2 cellular contexts compared by ENCODE assay signal in the genomic region with DNA sequence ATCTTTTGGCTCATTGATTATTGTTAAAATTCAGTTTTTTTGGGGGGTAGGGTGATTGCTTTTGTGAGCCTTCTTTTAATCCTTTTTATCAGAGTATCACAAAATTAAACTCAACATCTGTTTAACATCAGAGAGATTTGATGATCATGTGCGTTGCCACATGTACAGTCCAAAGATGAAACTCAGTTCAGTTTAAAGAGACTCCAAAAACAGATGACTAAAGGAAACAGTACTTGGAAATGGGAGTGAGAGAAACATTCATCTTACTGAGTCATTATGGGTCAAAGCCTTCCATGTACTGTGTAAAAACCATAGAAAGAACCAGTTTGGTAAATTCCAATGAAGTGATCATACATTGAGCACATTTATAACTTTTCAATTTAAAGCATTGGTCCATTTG.
A peak's percentile ranks its signal among the peaks of the same experiment; 100 is the strongest.
TF ChIP-seq lines count a peak whose summit lies in the region.

No MANE protein-coding gene starts in this region.

TF ChIP-seq in SK-N-SH treated with all-trans-retinoic acid at 6 μM for 48 hours, 23 proteins besides CTCF, POLR2A, EP300 and RAD21 (continued from another document):
- no peak for TF ChIP-seq CREB5 (CRISPR knock-in tag; IDR thresholded peaks at IDR 0.05; ENCODE audit: low read depth)
- no peak for TF ChIP-seq ZC3H10 (CRISPR knock-in tag; IDR thresholded peaks at IDR 0.05)
- TF ChIP-seq ZFP30 (CRISPR knock-in tag; IDR thresholded peaks at IDR 0.05), result no peak
- TF ChIP-seq TSHZ2 (CRISPR knock-in tag; IDR thresholded peaks at IDR 0.05), result 0 out of 2 replicates have a peak, but pooled peaks have one; percentile 31
- TF ChIP-seq ZNF565 (CRISPR knock-in tag; conservative IDR thresholded peaks at IDR 0.05; ENCODE audit: low read depth), result no peak
- no peak for TF ChIP-seq POU6F1 (CRISPR knock-in tag; IDR thresholded peaks at IDR 0.05; ENCODE audit: borderline replicate concordance, low read depth)
- 0 out of 2 replicates have a peak, but pooled peaks have one; percentile 58 for TF ChIP-seq TCF4 (CRISPR knock-in tag; IDR thresholded peaks at IDR 0.05; ENCODE audit: borderline replicate concordance)
- TF ChIP-seq ARNTL (CRISPR knock-in tag; IDR thresholded peaks at IDR 0.05; ENCODE audit: borderline replicate concordance, low read depth), result no peak
- TF ChIP-seq TOX (CRISPR knock-in tag; IDR thresholded peaks at IDR 0.05; ENCODE audit: borderline replicate concordance), result no peak
- no peak for TF ChIP-seq CSRNP3 (CRISPR knock-in tag; IDR thresholded peaks at IDR 0.05)
- no peak for TF ChIP-seq BACH2 (CRISPR knock-in tag; IDR thresholded peaks at IDR 0.05; ENCODE audit: borderline replicate concordance)
- TF ChIP-seq ZNF70 (CRISPR knock-in tag; IDR thresholded peaks at IDR 0.05), result peak; percentile 65
- no peak for TF ChIP-seq ISL1 (CRISPR knock-in tag; IDR thresholded peaks at IDR 0.05)

TF ChIP-seq in HEK293T, 16 proteins besides CTCF, POLR2A, EP300 and RAD21 (continued from another document):
- TF ChIP-seq PKNOX1 (IDR thresholded peaks at IDR 0.05), result no peak
- no peak for TF ChIP-seq FOXM1 (IDR thresholded peaks at IDR 0.05; ENCODE audit: borderline replicate concordance)
- no peak for TF ChIP-seq CTBP1 (IDR thresholded peaks at IDR 0.05; ENCODE audit: borderline replicate concordance)
- no peak for TF ChIP-seq FOXK2 (IDR thresholded peaks at IDR 0.05)
- no peak for TF ChIP-seq TARDBP (IDR thresholded peaks at IDR 0.05)
- TF ChIP-seq L3MBTL2 (conservative IDR thresholded peaks at IDR 0.05), result no peak
- no peak for TF ChIP-seq ZNF384 (IDR thresholded peaks at IDR 0.05)
- TF ChIP-seq SP1 (IDR thresholded peaks at IDR 0.05), result no peak
- no peak for TF ChIP-seq ARNT (IDR thresholded peaks at IDR 0.05)
